ENCODE assay signal across 19 cellular contexts in the genomic region with DNA sequence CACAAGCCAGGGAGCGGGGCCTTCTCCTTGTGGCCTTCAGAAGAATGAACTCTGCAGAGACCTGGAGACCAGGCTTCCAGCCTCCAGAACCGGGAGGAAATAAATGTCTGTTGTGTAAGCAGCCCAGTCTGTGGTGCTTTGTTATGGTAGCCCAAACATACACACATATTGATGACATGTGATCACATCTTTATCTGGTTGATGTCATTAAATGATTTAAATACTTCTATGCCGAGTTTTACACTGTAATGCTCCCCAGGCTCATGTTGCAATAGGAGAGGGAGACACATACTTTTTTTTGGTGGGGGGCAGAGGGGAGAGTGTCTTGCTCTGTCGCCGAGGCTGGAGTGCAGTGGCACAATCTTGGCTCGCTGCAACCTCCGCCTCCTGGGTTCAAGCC.
A peak's percentile ranks its signal among the peaks of the same experiment; 100 is the strongest.
DNase-seq lines count a peak whose midpoint lies in the region; ATAC-seq and TF ChIP-seq lines count a peak whose summit lies in the region.
"Had no signal": no experiment of that assay in that cellular context is flagged by ENCODE, and none has a peak within 500 bp of the region (broad histone marks: within the 10 kb centered on the region; RNA-seq: fewer than 3 reads in every experiment).

No MANE protein-coding gene starts in this region.

- TF ChIP-seq CTCF in fibroblast of lung (conservative IDR thresholded peaks at IDR 0.05 in 1 of 2, IDR thresholded peaks at IDR 0.05 in 1 of 2; ENCODE audit: low read depth in 1 of 2, low read length in 2 of 2): no peak

- H3K27me3 ChIP-seq in adipocyte (replicated peaks; ENCODE audit: control insufficient read depth, insufficient read depth, low read length): peaks cover 7% of the 10 kb centered on the region
- H3K27me3 ChIP-seq in fibroblast of lung (ENCODE audit: control insufficient read depth, insufficient read depth, low read length): no peaks in the 10 kb centered on the region

- no peak overlapping the region for H3K4me3 ChIP-seq in adipocyte (ENCODE audit: low read length)
- no peak overlapping the region for H3K4me3 ChIP-seq in fibroblast of lung (replicated peaks in 1 of 4; ENCODE audit: control extremely low read depth in 1 of 4, insufficient read depth in 1 of 4, low read depth in 3 of 4, low read length in 4 of 4)
- H3K4me3 ChIP-seq: GM23338 had no signal

- H3K9ac ChIP-seq in adipocyte (ENCODE audit: low read length) (no peak overlapping the region), fibroblast of lung (ENCODE audit: insufficient read depth, low read length) (no peak overlapping the region)
- H3K9ac ChIP-seq: KMS-11 had no signal

- H3K4me2 ChIP-seq in fibroblast of lung (ENCODE audit: extremely low read depth, insufficient read depth, low read length): no peak overlapping the region
- H3K4me2 ChIP-seq: GM23338, KMS-11 had no signal

- H3K36me3 ChIP-seq in adipocyte (ENCODE audit: control insufficient read depth, insufficient read depth, low read length, severe bottlenecking) (no peaks in the 10 kb centered on the region), fibroblast of lung (ENCODE audit: control insufficient read depth, insufficient read depth, low read length) (no peaks in the 10 kb centered on the region)

- H3K79me2 ChIP-seq in fibroblast of lung (ENCODE audit: control insufficient read depth, insufficient read depth, low read length): no peaks in the 10 kb centered on the region

- peaks cover 9% of the 10 kb centered on the region for H3K4me1 ChIP-seq in adipocyte (ENCODE audit: control insufficient read depth, insufficient read depth, low read length)
- H3K4me1 ChIP-seq in fibroblast of lung (ENCODE audit: control insufficient read depth, extremely low read depth, insufficient read depth, low read length): no peaks in the 10 kb centered on the region

- DNase-seq in EH (ENCODE audit: low read depth): peak; percentile 45
- peak; percentile 40 for DNase-seq in adipocyte (ENCODE audit: low read depth)
- peak; percentile 23 to 35 for DNase-seq in fibroblast of lung (ENCODE audit: low read depth in 2 of 2)
- DNase-seq in iris pigment epithelial cell (ENCODE audit: low read depth): peak; percentile 47
- DNase-seq in NCI-H2107 (lab: John Stamatoyannopoulos, UW): no peak
- DNase-seq: AML-193, MV-4-11, NCI-H1417, NCI-H187 treated with DMSO at 0.1 percent for 48 hours, NCI-H526, PC-3, RPMI8226, SHP77 treated with DMSO at 0.1 percent for 48 hours had no signal

- no peaks in the 10 kb centered on the region for H4K20me1 ChIP-seq in fibroblast of lung (ENCODE audit: control insufficient read depth, extremely low read depth, insufficient read depth, low read length)

- H3K9me3 ChIP-seq in adipocyte (ENCODE audit: control insufficient read depth, low read length) (peaks cover 14% of the 10 kb centered on the region), fibroblast of lung (ENCODE audit: control insufficient read depth, insufficient read depth, low read depth, low read length) (no peaks in the 10 kb centered on the region)

- ATAC-seq in GM21825 (IDR thresholded peaks at IDR 0.05; ENCODE audit: unreplicated experiment): no peak
- no peak for ATAC-seq in HG03460 (IDR thresholded peaks at IDR 0.05; ENCODE audit: unreplicated experiment)
- ATAC-seq: GM23338, HCT116, PC-3 had no signal

- no peak overlapping the region for H2AFZ ChIP-seq in fibroblast of lung (ENCODE audit: low read length)
- H2AFZ ChIP-seq: GM23338 had no signal

- H3K27ac ChIP-seq in fibroblast of lung (ENCODE audit: insufficient read depth, low read length): no peak overlapping the region
- H3K27ac ChIP-seq: C4-2B, KMS-11 had no signal
